In genomic region chr7:51160990-51161615, GRCh38 we compare ENCODE assay signal across 8 cellular contexts.
DNase-seq lines count a peak whose midpoint lies in the region; ATAC-seq and TF ChIP-seq lines count a peak whose summit lies in the region.

No MANE protein-coding gene starts in this region.

- no peak overlapping the region for H3K27ac Mint-ChIP-seq in activated naive CD8-positive, alpha-beta T cell treated with anti-CD3 and anti-CD28 coated beads, Interleukin-2, amount 50 U/mL, for 24 hours

- no peaks in the 10 kb centered on the region for H3K9me3 ChIP-seq in Karpas-422 (ENCODE audit: low read length)
- H3K9me3 ChIP-seq in cardiac muscle cell (ENCODE audit: low read depth) = no peaks in the 10 kb centered on the region
- H3K9me3 ChIP-seq in psoas muscle = no peaks in the 10 kb centered on the region

- DNase-seq in AG04449 (ENCODE audit: low read depth, low spot score) (peak; percentile 17), GM13976 (ENCODE audit: low spot score) (peak; percentile 49), Karpas-422 (peak; percentile 82), SK-MEL-5 (ENCODE audit: low read depth, low spot score) (peak; percentile 86), cardiac muscle cell (ENCODE audit: low read depth in 1 of 2, low spot score in 1 of 2) (peak; percentile 81 to 87), psoas muscle (peak; percentile 63 to 70)
- DNase-seq in activated naive CD8-positive, alpha-beta T cell treated with anti-CD3 and anti-CD28 coated beads, Interleukin-2, amount 50 U/mL, for 24 hours = peak; percentile 52

- H2AFZ ChIP-seq in Karpas-422 (ENCODE audit: low read length) = no peak overlapping the region

- peaks cover 5% of the 10 kb centered on the region for H3K4me1 Mint-ChIP-seq in activated naive CD8-positive, alpha-beta T cell treated with anti-CD3 and anti-CD28 coated beads, Interleukin-2, amount 50 U/mL, for 24 hours

- no peak overlapping the region for H3K9ac ChIP-seq in Karpas-422 (ENCODE audit: low read length)

- H3K27me3 Mint-ChIP-seq in activated naive CD8-positive, alpha-beta T cell treated with anti-CD3 and anti-CD28 coated beads, Interleukin-2, amount 50 U/mL, for 24 hours = peaks cover 10% of the 10 kb centered on the region

- H3K36me3 Mint-ChIP-seq in activated naive CD8-positive, alpha-beta T cell treated with anti-CD3 and anti-CD28 coated beads, Interleukin-2, amount 50 U/mL, for 24 hours (ENCODE audit: low read depth) = no peaks in the 10 kb centered on the region

- TF ChIP-seq CTCF in AG04449 (IDR thresholded peaks at IDR 0.05; ENCODE audit: insufficient read depth, low read length, missing control alignments) (peak; percentile 94), GM13976 (IDR thresholded peaks at IDR 0.05; ENCODE audit: borderline replicate concordance, control extremely low read depth, extremely low read depth, insufficient read depth, missing control alignments) (peak; percentile 76), cardiac muscle cell (IDR thresholded peaks at IDR 0.05; ENCODE audit: low read depth, low read length) (peak; percentile 95), psoas muscle (IDR thresholded peaks at IDR 0.05) (peak; percentile 97)

- no peak overlapping the region for H3K27ac ChIP-seq in Karpas-422 (ENCODE audit: low read length)
- H3K27ac ChIP-seq in cardiac muscle cell = no peak overlapping the region
- H3K27ac ChIP-seq in psoas muscle = no peak overlapping the region

- 22 to 30% (median 23%) methylated on average over 9 of the region's 9 CpGs for WGBS in psoas muscle, 3 donors

- H3K4me1 ChIP-seq in Karpas-422 (ENCODE audit: low read length) (no peaks in the 10 kb centered on the region), cardiac muscle cell (ENCODE audit: low read depth) (no peaks in the 10 kb centered on the region), psoas muscle (peaks cover 12% of the 10 kb centered on the region)

- H3K4me2 ChIP-seq in Karpas-422 (ENCODE audit: low read depth, low read length, poor library complexity, severe bottlenecking) = no peak overlapping the region

- H3K36me3 ChIP-seq in Karpas-422 (ENCODE audit: insufficient read depth, low read length) = no peaks in the 10 kb centered on the region
- H3K36me3 ChIP-seq in cardiac muscle cell = no peaks in the 10 kb centered on the region
- H3K36me3 ChIP-seq in psoas muscle (ENCODE audit: insufficient read depth in 1 of 2, low read depth in 1 of 2) = no peaks in the 10 kb centered on the region

- intact Hi-C loops in psoas muscle (cut with DNase I) = loop anchor here (2.0 to 5.0 kb wide), 5 partner anchors 206 to 1069 kb away; partner anchors contain the start of gene ZPBP (in 1 of the 2)

- H3K4me3 Mint-ChIP-seq in activated naive CD8-positive, alpha-beta T cell treated with anti-CD3 and anti-CD28 coated beads, Interleukin-2, amount 50 U/mL, for 24 hours = no peak overlapping the region

- CTCF ChIA-PET in AG04449 (lab: Yijun Ruan, JAX) = interaction anchor here (0.6 to 7.4 kb wide), 71 partner anchors 9 to 1124 kb away, joined by 3 to 236 read pairs (median 4); partner anchors contain the start of genes FIGNL1 and ZPBP

- H3K9me2 ChIP-seq in Karpas-422 (replicated peaks; ENCODE audit: insufficient read depth, low read length) = no peaks in the 10 kb centered on the region

- H3K79me2 ChIP-seq in Karpas-422 (ENCODE audit: low read length) = no peaks in the 10 kb centered on the region

- POLR2A ChIA-PET in AG04449 (lab: Yijun Ruan, JAX) = no interaction called here

- no peaks in the 10 kb centered on the region for H3K27me3 ChIP-seq in Karpas-422 (ENCODE audit: low read length)
- no peaks in the 10 kb centered on the region for H3K27me3 ChIP-seq in cardiac muscle cell
- no peaks in the 10 kb centered on the region for H3K27me3 ChIP-seq in psoas muscle (ENCODE audit: insufficient read depth in 3 of 3, low read length in 2 of 3)

- H3K9me3 Mint-ChIP-seq in activated naive CD8-positive, alpha-beta T cell treated with anti-CD3 and anti-CD28 coated beads, Interleukin-2, amount 50 U/mL, for 24 hours = no peaks in the 10 kb centered on the region

- peak; percentile 40 for ATAC-seq in activated naive CD8-positive, alpha-beta T cell treated with anti-CD3 and anti-CD28 coated beads, Interleukin-2, amount 50 U/mL, for 24 hours
- ATAC-seq in psoas muscle = peak; percentile 62 to 83 (median 74)
- no peak for ATAC-seq in HG03457 (IDR thresholded peaks at IDR 0.05; ENCODE audit: unreplicated experiment)

- no peak overlapping the region for H3K4me3 ChIP-seq in AG04449 (ENCODE audit: low read depth, low read length)
- no peak overlapping the region for H3K4me3 ChIP-seq in Karpas-422 (ENCODE audit: low read length)
- H3K4me3 ChIP-seq in cardiac muscle cell = no peak overlapping the region
- no peak overlapping the region for H3K4me3 ChIP-seq in psoas muscle

- in situ Hi-C loops in GM13976 (cut with MboI; ENCODE audit: low sequenced_read_pairs, unreplicated experiment) = loop anchor here (25.0 kb wide), 1 partner anchor 699 kb away; the partner anchor contains the start of gene FIGNL1
- in situ Hi-C loops in SK-MEL-5 (cut with HindIII; ENCODE audit: low pct_unique_long_range_greater_than_20kb, low sequenced_read_pairs) = no loop called here

- no peaks in the 10 kb centered on the region for H4K20me1 ChIP-seq in Karpas-422 (ENCODE audit: insufficient read depth, low read depth, low read length)

Comparison
In these comparisons a context has a peak if more than half of its experiments do, and no peak if none do; other contexts are left out.
1. DNase-seq: peak in every context shown above with its lines; median percentile 86 in SK-MEL-5; 84 in cardiac muscle cell; 82 in Karpas-422; 66 in psoas muscle; 52 in activated naive CD8-positive, alpha-beta T cell treated with anti-CD3 and anti-CD28 coated beads, Interleukin-2, amount 50 U/mL, for 24 hours; 49 in GM13976; 17 in AG04449.